ENCODE assay signal across 1 cellular context in the genomic region with DNA sequence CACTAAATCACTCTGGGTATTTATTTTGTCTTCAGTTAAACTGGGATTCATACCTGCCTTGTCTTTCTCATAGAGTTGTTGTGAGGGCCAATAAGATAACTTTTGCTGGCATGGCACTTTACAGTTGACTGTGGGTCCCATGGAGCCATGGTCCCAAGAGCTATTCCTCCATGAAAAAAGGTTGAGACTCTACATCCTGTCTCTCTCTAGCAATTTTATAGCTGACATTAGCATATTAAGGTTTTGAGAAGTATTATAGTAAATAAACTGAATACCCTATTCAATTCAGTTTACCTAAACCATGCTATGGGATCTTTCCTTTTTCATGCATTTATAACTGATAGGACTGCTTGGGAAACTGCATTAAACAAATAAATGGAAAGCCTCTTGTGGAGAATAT.
TF ChIP-seq lines count a peak whose summit lies in the region.

No MANE protein-coding gene starts in this region.

TF ChIP-seq in HepG2, 621 proteins besides CTCF, POLR2A, EP300 and RAD21:
- TF ChIP-seq MAFF (IDR thresholded peaks at IDR 0.05; ENCODE audit: low read depth, low read length) (peak; percentile 49), NFATC3 (CRISPR knock-in tag; IDR thresholded peaks at IDR 0.05) (no peak), ZNF335 (CRISPR knock-in tag; IDR thresholded peaks at IDR 0.05) (no peak), TBX3 (IDR thresholded peaks at IDR 0.05; ENCODE audit: borderline replicate concordance) (no peak), MAFK (conservative IDR thresholded peaks at IDR 0.05 in 1 of 2, IDR thresholded peaks at IDR 0.05 in 1 of 2; ENCODE audit: low read length in 2 of 2) (peak; percentile 58 to 77), ZNF180 (CRISPR knock-in tag; IDR thresholded peaks at IDR 0.05; ENCODE audit: borderline replicate concordance, low read depth) (no peak)
TF ChIP-seq in HepG2: peak in this region for 2.
